ENCODE assay signal across 1 cellular context in the genomic region with DNA sequence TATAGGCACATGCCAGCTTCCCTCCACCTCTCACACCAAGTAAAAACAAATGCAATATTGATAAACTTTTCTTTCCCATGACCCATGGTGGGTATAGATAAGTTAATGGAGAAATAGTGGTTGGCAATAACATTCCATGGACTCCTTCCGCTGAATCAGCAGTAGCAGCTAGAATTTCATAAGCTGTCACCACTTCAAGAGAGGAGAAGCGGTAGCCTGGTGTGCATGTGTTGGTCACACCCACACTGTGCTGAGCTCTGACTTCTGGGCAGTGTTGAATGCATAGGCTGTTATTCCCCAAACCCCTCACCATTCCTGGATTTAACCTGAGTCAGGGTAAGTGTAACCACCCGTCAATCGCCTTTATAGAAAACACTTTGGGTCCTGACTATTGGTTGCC.
TF ChIP-seq lines count a peak whose summit lies in the region.

No MANE protein-coding gene starts in this region.

TF ChIP-seq in A549, 52 proteins besides CTCF, POLR2A, EP300 and RAD21:
- TF ChIP-seq, protein P1, sequence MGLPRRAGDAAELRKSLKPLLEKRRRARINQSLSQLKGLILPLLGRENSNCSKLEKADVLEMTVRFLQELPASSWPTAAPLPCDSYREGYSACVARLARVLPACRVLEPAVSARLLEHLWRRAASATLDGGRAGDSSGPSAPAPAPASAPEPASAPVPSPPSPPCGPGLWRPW (IDR thresholded peaks at IDR 0.05), result no peak
- peak; percentile 37 for TF ChIP-seq MAFK (IDR thresholded peaks at IDR 0.05; ENCODE audit: partially characterized antibody)
